ENCODE assay signal across 8 cellular contexts in the genomic region with DNA sequence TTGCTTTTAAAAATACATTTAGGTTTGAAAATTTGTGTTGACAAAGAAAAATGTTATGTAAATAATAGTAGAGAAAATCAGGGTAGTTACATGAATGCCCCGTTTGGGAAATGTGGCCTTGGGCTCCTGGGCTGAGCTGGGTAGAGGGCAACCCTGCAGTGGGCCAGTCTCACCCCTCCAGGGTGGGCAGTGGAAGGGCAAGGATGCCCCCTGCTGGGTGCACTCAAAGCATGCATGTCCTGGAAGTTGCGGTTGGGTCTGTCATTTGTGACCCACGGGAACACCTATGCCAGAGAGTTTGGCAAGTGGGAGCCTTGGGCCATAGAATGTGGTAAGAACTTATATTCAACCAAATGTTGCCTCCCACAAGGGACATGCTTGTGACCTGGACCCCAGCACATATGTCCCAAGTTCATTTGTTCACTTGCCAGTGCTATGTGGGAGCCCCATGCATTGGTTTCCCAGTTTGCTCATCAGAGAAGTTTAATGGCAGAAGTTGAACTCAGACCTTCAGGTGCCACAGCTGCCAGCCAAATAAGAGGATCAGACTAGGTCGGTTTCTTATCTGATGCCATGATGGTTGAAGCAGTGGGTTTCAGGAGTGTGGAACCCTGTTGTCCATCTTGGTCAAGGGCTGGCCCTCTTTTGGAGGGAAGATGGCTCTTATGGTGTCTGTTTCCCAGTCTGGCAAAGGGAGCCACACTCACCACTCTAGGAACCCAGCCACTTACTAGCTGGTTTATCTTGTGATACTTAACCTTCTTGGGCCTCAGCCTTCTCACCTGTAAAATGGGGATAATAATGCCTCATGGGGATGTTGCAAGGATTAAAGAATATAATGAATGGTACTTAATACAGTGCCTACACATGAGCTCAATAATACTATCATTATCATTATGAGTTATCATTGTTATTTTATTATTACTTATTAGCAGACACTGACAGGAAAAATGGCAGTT. TPM values are rescaled to one million over a fixed set of nuclear protein-coding genes. Genes with fewer than 3 reads are reported as not detected.
DNase-seq lines count a peak whose midpoint lies in the region; ATAC-seq and TF ChIP-seq lines count a peak whose summit lies in the region.

No MANE protein-coding gene starts in this region.

- H3K4me1 Mint-ChIP-seq in WTC11 (peaks cover 35% of the 10 kb centered on the region), mesothelial cell of epicardium (peaks cover 28% of the 10 kb centered on the region)
- peaks cover 67% of the 10 kb centered on the region for H3K4me1 Mint-ChIP-seq in dendritic cell treated with granulocyte-macrophage colony-stimulating factor and Interleukin-4, amounts not matched to agents 40 ng/mL and 50 ng/mL, for 4 days (ENCODE audit: low read depth)

- peak; percentile 63; the same call in 1 of the 2 replicates for TF ChIP-seq CTCF in WTC11 (IDR thresholded peaks at IDR 0.05)
- peak; percentile 60 for TF ChIP-seq CTCF in mesothelial cell of epicardium (IDR thresholded peaks at IDR 0.05; ENCODE audit: unreplicated experiment)
- peak; percentile 14 to 67 (median 55) for TF ChIP-seq CTCF in thyroid gland (IDR thresholded peaks at IDR 0.05)

- H3K4me3 Mint-ChIP-seq in WTC11 = no peak overlapping the region; the same call in 1 of the 2 replicates
- no peak overlapping the region for H3K4me3 Mint-ChIP-seq in dendritic cell treated with granulocyte-macrophage colony-stimulating factor and Interleukin-4, amounts not matched to agents 40 ng/mL and 50 ng/mL, for 4 days
- H3K4me3 Mint-ChIP-seq in mesothelial cell of epicardium = no peak overlapping the region

- H3K4me3 ChIP-seq in thyroid gland (replicated peaks in 1 of 3) = no peak overlapping the region

- no peak overlapping the region for H3K27ac Mint-ChIP-seq in WTC11
- peak overlapping the region; percentile 91 for H3K27ac Mint-ChIP-seq in dendritic cell treated with granulocyte-macrophage colony-stimulating factor and Interleukin-4, amounts not matched to agents 40 ng/mL and 50 ng/mL, for 4 days
- no peak overlapping the region for H3K27ac Mint-ChIP-seq in mesothelial cell of epicardium

- POLR2A ChIA-PET in WTC11 (lab: Charles Lee) = interaction anchor here (1.5 kb wide), 1 partner anchor 31 kb away, joined by 8 read pairs; no protein-coding TSS in a partner anchor

- H3K27me3 ChIP-seq in thyroid gland = no peaks in the 10 kb centered on the region

- peak; percentile 8 for DNase-seq in DMS53 treated with DMSO at 0.1 percent for 48 hours (lab: John Stamatoyannopoulos, UW; ENCODE audit: unreplicated experiment)
- DNase-seq in KG1 (lab: John Stamatoyannopoulos, UW) = peak; percentile 34
- DNase-seq in WTC11 (ENCODE audit: low spot score) = peak; percentile 85
- peak in 1 of 2 experiments; percentile 69 for DNase-seq in mesothelial cell of epicardium (ENCODE audit: low spot score in 2 of 2, unreplicated experiment in 2 of 2)
- peak; percentile 48 to 58 for DNase-seq in thyroid gland
- no peak for DNase-seq in NCI-H1930 (lab: John Stamatoyannopoulos, UW)

- H3K9me3 Mint-ChIP-seq in WTC11 (no peaks in the 10 kb centered on the region), mesothelial cell of epicardium (no peaks in the 10 kb centered on the region)
- H3K9me3 Mint-ChIP-seq in dendritic cell treated with granulocyte-macrophage colony-stimulating factor and Interleukin-4, amounts not matched to agents 40 ng/mL and 50 ng/mL, for 4 days = no peaks in the 10 kb centered on the region

- intact Hi-C loops in dendritic cell treated with granulocyte-macrophage colony-stimulating factor and Interleukin-4, amounts not matched to agents 40 ng/mL and 50 ng/mL, for 4 days (cut with micrococcal nuclease) = loop anchor here (1.0 kb wide), 1 partner anchor 31 kb away; no protein-coding TSS in a partner anchor
- intact Hi-C loops in thyroid gland (cut with DNase I) = no loop called here

- no peaks in the 10 kb centered on the region for H3K9me3 ChIP-seq in thyroid gland

- H3K36me3 ChIP-seq in thyroid gland = no peaks in the 10 kb centered on the region

- no peak overlapping the region for H3K27ac ChIP-seq in thyroid gland

- CTCF ChIA-PET in WTC11 (lab: Charles Lee) = interaction anchor here (0.5 to 17.8 kb wide), 22 partner anchors 9 to 270 kb away, joined by 3 to 690 read pairs (median 8); a partner anchor contains a TSS

- peaks cover 3 to 8% of the 10 kb centered on the region in 2 donors for H3K4me1 ChIP-seq in thyroid gland

- H3K27me3 Mint-ChIP-seq in WTC11 (ENCODE audit: low read depth) (peaks cover 14% of the 10 kb centered on the region), mesothelial cell of epicardium (ENCODE audit: low read depth) (peaks cover 24% of the 10 kb centered on the region)
- H3K27me3 Mint-ChIP-seq in dendritic cell treated with granulocyte-macrophage colony-stimulating factor and Interleukin-4, amounts not matched to agents 40 ng/mL and 50 ng/mL, for 4 days = peaks cover 13% of the 10 kb centered on the region

- TF ChIP-seq POLR2A in thyroid gland (IDR thresholded peaks at IDR 0.05) = no peak

- 16 to 21% methylated on average over 4 of the region's 4 CpGs for WGBS in thyroid gland, 2 donors

- ATAC-seq in WTC11 (peak; percentile 67), GM19395 (IDR thresholded peaks at IDR 0.05; ENCODE audit: unreplicated experiment) (no peak)

- H3K36me3 Mint-ChIP-seq in WTC11 = no peaks in the 10 kb centered on the region
- H3K36me3 Mint-ChIP-seq in dendritic cell treated with granulocyte-macrophage colony-stimulating factor and Interleukin-4, amounts not matched to agents 40 ng/mL and 50 ng/mL, for 4 days (ENCODE audit: low read depth) = peaks cover 28% of the 10 kb centered on the region
- no peaks in the 10 kb centered on the region for H3K36me3 Mint-ChIP-seq in mesothelial cell of epicardium

TF ChIP-seq in WTC11, 78 proteins besides CTCF, POLR2A, EP300 and RAD21:
- TF ChIP-seq SP1 (CRISPR knock-in tag; conservative IDR thresholded peaks at IDR 0.05) (peak; percentile 34; the same call in 1 of the 2 replicates), GABPB1 (CRISPR knock-in tag; IDR thresholded peaks at IDR 0.05) (no peak), ZNF121 (CRISPR knock-in tag; IDR thresholded peaks at IDR 0.05) (0 out of 2 replicates have a peak, but pooled peaks have one; percentile 37), CREM (CRISPR knock-in tag; IDR thresholded peaks at IDR 0.05) (no peak), OVOL2 (CRISPR knock-in tag; IDR thresholded peaks at IDR 0.05; ENCODE audit: borderline replicate concordance) (no peak), IRF2 (CRISPR knock-in tag; IDR thresholded peaks at IDR 0.05; ENCODE audit: borderline replicate concordance, low read depth) (no peak), NR1H2 (CRISPR knock-in tag; IDR thresholded peaks at IDR 0.05) (no peak), FOXK1 (CRISPR knock-in tag; IDR thresholded peaks at IDR 0.05) (no peak)
- TF ChIP-seq, protein P1, sequence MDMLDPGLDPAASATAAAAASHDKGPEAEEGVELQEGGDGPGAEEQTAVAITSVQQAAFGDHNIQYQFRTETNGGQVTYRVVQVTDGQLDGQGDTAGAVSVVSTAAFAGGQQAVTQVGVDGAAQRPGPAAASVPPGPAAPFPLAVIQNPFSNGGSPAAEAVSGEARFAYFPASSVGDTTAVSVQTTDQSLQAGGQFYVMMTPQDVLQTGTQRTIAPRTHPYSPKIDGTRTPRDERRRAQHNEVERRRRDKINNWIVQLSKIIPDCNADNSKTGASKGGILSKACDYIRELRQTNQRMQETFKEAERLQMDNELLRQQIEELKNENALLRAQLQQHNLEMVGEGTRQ (CRISPR knock-in tag; IDR thresholded peaks at IDR 0.05) = no peak

RNA-seq across cellular contexts. Expression of a gene that starts 2.5 kb away (rescaled TPM):
- total RNA-seq in WTC11 (2021) (14.2 to 18.5 TPM (median 15.2 TPM) in 3 replicates), mesothelial cell of epicardium (9.8 to 11.5 TPM (median 10.7 TPM) in 3 replicates), thyroid gland (1 to 10 TPM; 1.7 to 7.2 (median 4.1) TPM)

RNA-seq across cellular contexts. Expression of a gene that starts 13.2 kb away (rescaled TPM):
- total RNA-seq in WTC11 (2021) (28.2 to 34.2 TPM (median 30.3 TPM) in 3 replicates), mesothelial cell of epicardium (19.2 to 23.1 TPM (median 21.9 TPM) in 3 replicates), thyroid gland (10 to 100 TPM; 47.5 to 86.9 (median 63.8) TPM)

RNA-seq across cellular contexts. Expression of a gene that starts 27.4 kb away (rescaled TPM):
- total RNA-seq in WTC11 (2021) (1.2 to 1.7 TPM (median 1.4 TPM) in 3 replicates), mesothelial cell of epicardium (0.31 to 0.59 TPM (median 0.44 TPM) in 3 replicates), thyroid gland (1 to 10 TPM in 1 of 4 donors, not detected in 3; 2.1 TPM)

RNA-seq across cellular contexts. Expression of a gene that starts 30.5 kb away (rescaled TPM):
- total RNA-seq in WTC11 (2021) (1.4 to 1.8 TPM (median 1.8 TPM) in 3 replicates), mesothelial cell of epicardium (23.4 to 26.9 TPM (median 26.1 TPM) in 3 replicates), thyroid gland (100 to 1,000 TPM in 2 of 4 donors, 10 to 100 TPM in 2; 54.2 to 126 (median 97.5) TPM)

RNA-seq across cellular contexts. Expression of a gene that starts 40.6 kb away (rescaled TPM):
- total RNA-seq in WTC11 (2021) (not detected in 3 replicates), mesothelial cell of epicardium (0.93 TPM in 1 of 3 replicates, not detected in the others), thyroid gland (not detected)

Comparison
In these comparisons a context has a peak if more than half of its experiments do, and no peak if none do; other contexts are left out.
1. DNase-seq: peak in DMS53 treated with DMSO at 0.1 percent for 48 hours (single experiment), KG1 (single experiment), WTC11 (single experiment) and thyroid gland (2 of 2); none in NCI-H1930 (0 of 2).
2. Peak in every context shown above with its lines, with median percentiles within 50 percentile points of each other: CTCF ChIP-seq.